8 cellular contexts compared by ENCODE assay signal in genomic region chr2:86038291-86039081, GRCh38.
DNase-seq lines count a peak whose midpoint lies in the region; ATAC-seq and TF ChIP-seq lines count a peak whose summit lies in the region.

No MANE protein-coding gene starts in this region.

- DNase-seq in CD14-positive monocyte (ENCODE audit: low spot score), result peak; percentile 83
- peak; percentile 93 for DNase-seq in Jurkat, Clone E6-1 (ENCODE audit: low read depth, low spot score)
- peak; percentile 62 for DNase-seq in activated CD8-positive, alpha-beta memory T cell treated with anti-CD3 and anti-CD28 coated beads, Interleukin-2, amount 50 U/mL, for 4 hours
- DNase-seq in foreskin fibroblast, result peak; percentile 75 to 87
- peak; percentile 53 to 63 for DNase-seq in stimulated activated CD4-positive, alpha-beta T cell treated with anti-CD3 and anti-CD28 coated beads, Interleukin-2, amount 100 ng/mL, for 24 hours
- no peak for DNase-seq in epidermal melanocyte (ENCODE audit: insufficient read length, low spot score)
- DNase-seq in DMS53 (lab: John Stamatoyannopoulos, UW), result no peak

- no peak for ATAC-seq in GM21528 (IDR thresholded peaks at IDR 0.05; ENCODE audit: low FRiP score, unreplicated experiment)

- H3K36me3 Mint-ChIP-seq in CD14-positive monocyte, result peaks cover 49 to 66% of the 10 kb centered on the region in 2 donors

- TF ChIP-seq CTCF in CD14-positive monocyte (IDR thresholded peaks at IDR 0.05), result no peak
- no peak for TF ChIP-seq CTCF in foreskin fibroblast (IDR thresholded peaks at IDR 0.05; ENCODE audit: low read depth, low read length)

- H3K4me1 Mint-ChIP-seq in CD14-positive monocyte, result peaks cover 55% of the 10 kb centered on the region

- H3K27ac Mint-ChIP-seq in CD14-positive monocyte, result peak overlapping the region; percentile 94 to 99 (median 97)

- no peak overlapping the region for H3K4me3 ChIP-seq in Jurkat, Clone E6-1 (ENCODE audit: low read length)
- no peak overlapping the region for H3K4me3 ChIP-seq in foreskin fibroblast (ENCODE audit: low read depth in 1 of 2, low read length in 2 of 2)

- intact Hi-C loops in CD14-positive monocyte (cut with micrococcal nuclease), result loop anchor here in 1 of 2 donors (2.0 to 5.0 kb wide), 2 partner anchors 46 to 154 kb away; no protein-coding TSS in a partner anchor

- peaks cover 0 to 2% (median 0%) of the 10 kb centered on the region in 7 donors for H3K9me3 Mint-ChIP-seq in CD14-positive monocyte

- peaks cover 0 to 4% (median 2%) of the 10 kb centered on the region in 3 donors for H3K27me3 Mint-ChIP-seq in CD14-positive monocyte (ENCODE audit: low read depth in 3 of 3)

- H3K4me3 Mint-ChIP-seq in CD14-positive monocyte, result peak overlapping the region in 1 of 2 donors; percentile 2

Comparison
In these comparisons a context has a peak if more than half of its experiments do, and no peak if none do; other contexts are left out.
1. DNase-seq: peak in CD14-positive monocyte (single experiment), Jurkat, Clone E6-1 (single experiment), activated CD8-positive, alpha-beta memory T cell treated with anti-CD3 and anti-CD28 coated beads, Interleukin-2, amount 50 U/mL, for 4 hours (single experiment), foreskin fibroblast (2 of 2) and stimulated activated CD4-positive, alpha-beta T cell treated with anti-CD3 and anti-CD28 coated beads, Interleukin-2, amount 100 ng/mL, for 24 hours (2 of 2); none in epidermal melanocyte (single experiment) and DMS53 (single experiment).